15 cellular contexts compared by ENCODE assay signal in genomic region chr7:82051641-82052040, GRCh38.
A peak's percentile ranks its signal among the peaks of the same experiment; 100 is the strongest.
DNase-seq lines count a peak whose midpoint lies in the region; ATAC-seq lines count a peak whose summit lies in the region.
"Had no signal": no experiment of that assay in that cellular context is flagged by ENCODE, and none has a peak within 500 bp of the region (broad histone marks: within the 10 kb centered on the region; RNA-seq: fewer than 3 reads in every experiment).

No MANE protein-coding gene starts in this region.

- ATAC-seq in GM21723 (IDR thresholded peaks at IDR 0.05; ENCODE audit: unreplicated experiment) (no peak), GM21447 (IDR thresholded peaks at IDR 0.05; ENCODE audit: unreplicated experiment) (no peak), HG02970 (IDR thresholded peaks at IDR 0.05; ENCODE audit: low FRiP score, unreplicated experiment) (no peak)
- ATAC-seq: left colon had no signal

- peak; percentile 48 for DNase-seq in NCI-H345 (lab: John Stamatoyannopoulos, UW)
- DNase-seq in NCI-H345 treated with DMSO at 0.1 percent for 48 hours (lab: John Stamatoyannopoulos, UW; ENCODE audit: unreplicated experiment) = no peak
- peak; percentile 90 for DNase-seq in NCI-H82 treated with DMSO at 0.1 percent for 48 hours (lab: John Stamatoyannopoulos, UW; ENCODE audit: unreplicated experiment)
- DNase-seq in left kidney (ENCODE audit: low read depth, low spot score) = peak; percentile 39
- DNase-seq in stimulated activated naive CD4-positive, alpha-beta T cell treated with Interleukin-2 at 50 U/mL for 16 hours (lab: John Stamatoyannopoulos, UW) = no peak
- DNase-seq: activated CD4-positive, alpha-beta T cell treated with anti-CD3 and anti-CD28 coated beads, Interleukin-2, amount 50 U/mL, for 1 hour; activated naive CD4-positive, alpha-beta T cell treated with Interleukin-2 at 50 U/mL for 16 hours; left colon; NCI-H524 treated with DMSO at 0.1 percent for 48 hours; occipital lobe; stimulated activated CD4-positive, alpha-beta T cell treated with anti-CD3 and anti-CD28 coated beads, Interleukin-1b, Interleukin-23, amount 100 ng/mL, for 48 hours; uterus had no signal

Comparison
In these comparisons a context has a peak if more than half of its experiments do, and no peak if none do; other contexts are left out.
1. DNase-seq: peak in NCI-H345 (single experiment), NCI-H82 treated with DMSO at 0.1 percent for 48 hours (single experiment) and left kidney (single experiment); none in NCI-H345 treated with DMSO at 0.1 percent for 48 hours (single experiment) and stimulated activated naive CD4-positive, alpha-beta T cell treated with Interleukin-2 at 50 U/mL for 16 hours (single experiment).